Comparison of ENCODE assay signal across 3 cellular contexts in genomic region chrX:49880668-49881067, GRCh38.
TF ChIP-seq lines count a peak whose summit lies in the region.

No MANE protein-coding gene starts in this region.

TF ChIP-seq in HCT116, 20 proteins besides CTCF, POLR2A, EP300 and RAD21:
- TF ChIP-seq CEBPB (IDR thresholded peaks at IDR 0.05; ENCODE audit: low read depth): no peak
- no peak for TF ChIP-seq POLR2AphosphoS5 (IDR thresholded peaks at IDR 0.05; ENCODE audit: low read depth, low read length)
- TF ChIP-seq ZFX (IDR thresholded peaks at IDR 0.05): no peak
- no peak for TF ChIP-seq ZBTB33 (IDR thresholded peaks at IDR 0.05; ENCODE audit: extremely low read depth, insufficient replicate concordance, low read length)
- no peak for TF ChIP-seq EGR1 (IDR thresholded peaks at IDR 0.05; ENCODE audit: low read depth)
- TF ChIP-seq SP1 (IDR thresholded peaks at IDR 0.05; ENCODE audit: low read depth): no peak
- no peak for TF ChIP-seq ZNF274 (IDR thresholded peaks at IDR 0.05; ENCODE audit: low read depth, low read length)
- TF ChIP-seq ATF3 (IDR thresholded peaks at IDR 0.05): no peak
- TF ChIP-seq SRF (IDR thresholded peaks at IDR 0.05; ENCODE audit: low read depth): no peak
- no peak for TF ChIP-seq EZH2phosphoT487 (IDR thresholded peaks at IDR 0.05; ENCODE audit: borderline replicate concordance)
- no peak for TF ChIP-seq CBX3 (IDR thresholded peaks at IDR 0.05; ENCODE audit: low read depth)
- TF ChIP-seq ELF1 (IDR thresholded peaks at IDR 0.05; ENCODE audit: borderline replicate concordance, low read depth): no peak
- no peak for TF ChIP-seq YY1 (IDR thresholded peaks at IDR 0.05; ENCODE audit: extremely low read depth, insufficient replicate concordance, low read depth, low read length)
- no peak for TF ChIP-seq SIN3A (IDR thresholded peaks at IDR 0.05; ENCODE audit: low read depth)
- no peak for TF ChIP-seq FOSL1 (IDR thresholded peaks at IDR 0.05; ENCODE audit: low read depth)
- no peak for TF ChIP-seq JUND (IDR thresholded peaks at IDR 0.05)
- TF ChIP-seq REST (IDR thresholded peaks at IDR 0.05; ENCODE audit: low read depth): no peak
- no peak for TF ChIP-seq MAX (IDR thresholded peaks at IDR 0.05)

TF ChIP-seq in K562, 482 proteins besides CTCF, POLR2A, EP300 and RAD21:
- TF ChIP-seq SNIP1 (IDR thresholded peaks at IDR 0.05; ENCODE audit: low read depth) (no peak), PHF8 (IDR thresholded peaks at IDR 0.05; ENCODE audit: borderline replicate concordance, low read length) (no peak), ZNF274 (IDR thresholded peaks at IDR 0.05; ENCODE audit: borderline replicate concordance, low read depth, low read length) (no peak), ATF6 (CRISPR knock-in tag; IDR thresholded peaks at IDR 0.05) (no peak), PHB (CRISPR knock-in tag; IDR thresholded peaks at IDR 0.05) (no peak), ETS2 (tag; IDR thresholded peaks at IDR 0.05; ENCODE audit: borderline replicate concordance, poor library complexity, severe bottlenecking) (no peak), RAD51 (IDR thresholded peaks at IDR 0.05; ENCODE audit: borderline replicate concordance, low read depth) (no peak), BRD4 (IDR thresholded peaks at IDR 0.05) (no peak), KLF10 (CRISPR knock-in tag; IDR thresholded peaks at IDR 0.05) (no peak), LEF1 (IDR thresholded peaks at IDR 0.05) (no peak), TRIM24 (IDR thresholded peaks at IDR 0.05) (no peak), L3MBTL2 (IDR thresholded peaks at IDR 0.05) (no peak), MCM2 (IDR thresholded peaks at IDR 0.05; ENCODE audit: low read depth) (no peak), ZNF217 (CRISPR knock-in tag; IDR thresholded peaks at IDR 0.05) (no peak), MAX (CRISPR knock-in tag; IDR thresholded peaks at IDR 0.05) (no peak), FOSL1 (tag; conservative IDR thresholded peaks at IDR 0.05) (no peak), ZNF668 (CRISPR knock-in tag; IDR thresholded peaks at IDR 0.05) (no peak), SMARCA4 (IDR thresholded peaks at IDR 0.05) (no peak), LCOR (CRISPR knock-in tag; IDR thresholded peaks at IDR 0.05) (no peak), JUNB (CRISPR knock-in tag; conservative IDR thresholded peaks at IDR 0.05) (no peak)

TF ChIP-seq in neural cell, 6 proteins besides CTCF, POLR2A, EP300 and RAD21:
- no peak for TF ChIP-seq SMC3 (conservative IDR thresholded peaks at IDR 0.05; ENCODE audit: poor library complexity)
- no peak for TF ChIP-seq REST (IDR thresholded peaks at IDR 0.05; ENCODE audit: borderline replicate concordance)
- no peak for TF ChIP-seq MXI1 (conservative IDR thresholded peaks at IDR 0.05; ENCODE audit: poor library complexity, severe bottlenecking)
- TF ChIP-seq EZH2 (IDR thresholded peaks at IDR 0.05; ENCODE audit: borderline replicate concordance, insufficient read depth, low read length, poor library complexity, severe bottlenecking): no peak
- no peak for TF ChIP-seq TAF1 (IDR thresholded peaks at IDR 0.05; ENCODE audit: low read depth)
- no peak for TF ChIP-seq POLR2AphosphoS5 (IDR thresholded peaks at IDR 0.05)
TF ChIP-seq in neural cell: peak in this region for 0.
